ENCODE assay signal across 1 cellular context in the genomic region with DNA sequence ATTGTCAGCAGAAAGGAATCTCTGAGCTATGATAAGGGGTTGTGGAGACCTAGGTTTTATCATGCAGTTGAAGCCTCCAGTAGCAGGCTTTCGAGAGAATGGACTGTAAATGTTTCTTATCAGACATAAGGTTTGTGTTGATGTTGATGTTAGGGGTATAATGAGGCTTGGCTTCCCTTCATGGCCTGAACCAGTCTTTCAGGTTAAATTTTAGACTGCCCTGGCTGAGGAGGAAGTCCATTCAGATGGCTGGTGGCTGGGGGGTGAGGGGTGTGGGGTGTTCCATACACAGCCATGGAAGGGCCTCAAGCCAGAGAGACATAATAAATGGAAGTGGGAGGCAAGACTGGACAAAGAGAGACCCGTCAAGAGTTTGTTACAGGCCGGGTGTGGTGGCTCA.
TF ChIP-seq lines count a peak whose summit lies in the region.

No MANE protein-coding gene starts in this region.

TF ChIP-seq in H1, 55 proteins besides CTCF, POLR2A, EP300 and RAD21 (continued from another document):
- TF ChIP-seq CBX5 (IDR thresholded peaks at IDR 0.05; ENCODE audit: low read depth, low read length): no peak
- no peak for TF ChIP-seq CHD1 (IDR thresholded peaks at IDR 0.05; ENCODE audit: low read depth, low read length)
- no peak for TF ChIP-seq NRF1 (IDR thresholded peaks at IDR 0.05; ENCODE audit: low read depth, low read length)
- no peak for TF ChIP-seq BCL11A (IDR thresholded peaks at IDR 0.05; ENCODE audit: low read depth in 2 of 2, low read length in 2 of 2)
- no peak for TF ChIP-seq SIX5 (IDR thresholded peaks at IDR 0.05; ENCODE audit: low read depth, low read length)
- TF ChIP-seq, protein P1, sequence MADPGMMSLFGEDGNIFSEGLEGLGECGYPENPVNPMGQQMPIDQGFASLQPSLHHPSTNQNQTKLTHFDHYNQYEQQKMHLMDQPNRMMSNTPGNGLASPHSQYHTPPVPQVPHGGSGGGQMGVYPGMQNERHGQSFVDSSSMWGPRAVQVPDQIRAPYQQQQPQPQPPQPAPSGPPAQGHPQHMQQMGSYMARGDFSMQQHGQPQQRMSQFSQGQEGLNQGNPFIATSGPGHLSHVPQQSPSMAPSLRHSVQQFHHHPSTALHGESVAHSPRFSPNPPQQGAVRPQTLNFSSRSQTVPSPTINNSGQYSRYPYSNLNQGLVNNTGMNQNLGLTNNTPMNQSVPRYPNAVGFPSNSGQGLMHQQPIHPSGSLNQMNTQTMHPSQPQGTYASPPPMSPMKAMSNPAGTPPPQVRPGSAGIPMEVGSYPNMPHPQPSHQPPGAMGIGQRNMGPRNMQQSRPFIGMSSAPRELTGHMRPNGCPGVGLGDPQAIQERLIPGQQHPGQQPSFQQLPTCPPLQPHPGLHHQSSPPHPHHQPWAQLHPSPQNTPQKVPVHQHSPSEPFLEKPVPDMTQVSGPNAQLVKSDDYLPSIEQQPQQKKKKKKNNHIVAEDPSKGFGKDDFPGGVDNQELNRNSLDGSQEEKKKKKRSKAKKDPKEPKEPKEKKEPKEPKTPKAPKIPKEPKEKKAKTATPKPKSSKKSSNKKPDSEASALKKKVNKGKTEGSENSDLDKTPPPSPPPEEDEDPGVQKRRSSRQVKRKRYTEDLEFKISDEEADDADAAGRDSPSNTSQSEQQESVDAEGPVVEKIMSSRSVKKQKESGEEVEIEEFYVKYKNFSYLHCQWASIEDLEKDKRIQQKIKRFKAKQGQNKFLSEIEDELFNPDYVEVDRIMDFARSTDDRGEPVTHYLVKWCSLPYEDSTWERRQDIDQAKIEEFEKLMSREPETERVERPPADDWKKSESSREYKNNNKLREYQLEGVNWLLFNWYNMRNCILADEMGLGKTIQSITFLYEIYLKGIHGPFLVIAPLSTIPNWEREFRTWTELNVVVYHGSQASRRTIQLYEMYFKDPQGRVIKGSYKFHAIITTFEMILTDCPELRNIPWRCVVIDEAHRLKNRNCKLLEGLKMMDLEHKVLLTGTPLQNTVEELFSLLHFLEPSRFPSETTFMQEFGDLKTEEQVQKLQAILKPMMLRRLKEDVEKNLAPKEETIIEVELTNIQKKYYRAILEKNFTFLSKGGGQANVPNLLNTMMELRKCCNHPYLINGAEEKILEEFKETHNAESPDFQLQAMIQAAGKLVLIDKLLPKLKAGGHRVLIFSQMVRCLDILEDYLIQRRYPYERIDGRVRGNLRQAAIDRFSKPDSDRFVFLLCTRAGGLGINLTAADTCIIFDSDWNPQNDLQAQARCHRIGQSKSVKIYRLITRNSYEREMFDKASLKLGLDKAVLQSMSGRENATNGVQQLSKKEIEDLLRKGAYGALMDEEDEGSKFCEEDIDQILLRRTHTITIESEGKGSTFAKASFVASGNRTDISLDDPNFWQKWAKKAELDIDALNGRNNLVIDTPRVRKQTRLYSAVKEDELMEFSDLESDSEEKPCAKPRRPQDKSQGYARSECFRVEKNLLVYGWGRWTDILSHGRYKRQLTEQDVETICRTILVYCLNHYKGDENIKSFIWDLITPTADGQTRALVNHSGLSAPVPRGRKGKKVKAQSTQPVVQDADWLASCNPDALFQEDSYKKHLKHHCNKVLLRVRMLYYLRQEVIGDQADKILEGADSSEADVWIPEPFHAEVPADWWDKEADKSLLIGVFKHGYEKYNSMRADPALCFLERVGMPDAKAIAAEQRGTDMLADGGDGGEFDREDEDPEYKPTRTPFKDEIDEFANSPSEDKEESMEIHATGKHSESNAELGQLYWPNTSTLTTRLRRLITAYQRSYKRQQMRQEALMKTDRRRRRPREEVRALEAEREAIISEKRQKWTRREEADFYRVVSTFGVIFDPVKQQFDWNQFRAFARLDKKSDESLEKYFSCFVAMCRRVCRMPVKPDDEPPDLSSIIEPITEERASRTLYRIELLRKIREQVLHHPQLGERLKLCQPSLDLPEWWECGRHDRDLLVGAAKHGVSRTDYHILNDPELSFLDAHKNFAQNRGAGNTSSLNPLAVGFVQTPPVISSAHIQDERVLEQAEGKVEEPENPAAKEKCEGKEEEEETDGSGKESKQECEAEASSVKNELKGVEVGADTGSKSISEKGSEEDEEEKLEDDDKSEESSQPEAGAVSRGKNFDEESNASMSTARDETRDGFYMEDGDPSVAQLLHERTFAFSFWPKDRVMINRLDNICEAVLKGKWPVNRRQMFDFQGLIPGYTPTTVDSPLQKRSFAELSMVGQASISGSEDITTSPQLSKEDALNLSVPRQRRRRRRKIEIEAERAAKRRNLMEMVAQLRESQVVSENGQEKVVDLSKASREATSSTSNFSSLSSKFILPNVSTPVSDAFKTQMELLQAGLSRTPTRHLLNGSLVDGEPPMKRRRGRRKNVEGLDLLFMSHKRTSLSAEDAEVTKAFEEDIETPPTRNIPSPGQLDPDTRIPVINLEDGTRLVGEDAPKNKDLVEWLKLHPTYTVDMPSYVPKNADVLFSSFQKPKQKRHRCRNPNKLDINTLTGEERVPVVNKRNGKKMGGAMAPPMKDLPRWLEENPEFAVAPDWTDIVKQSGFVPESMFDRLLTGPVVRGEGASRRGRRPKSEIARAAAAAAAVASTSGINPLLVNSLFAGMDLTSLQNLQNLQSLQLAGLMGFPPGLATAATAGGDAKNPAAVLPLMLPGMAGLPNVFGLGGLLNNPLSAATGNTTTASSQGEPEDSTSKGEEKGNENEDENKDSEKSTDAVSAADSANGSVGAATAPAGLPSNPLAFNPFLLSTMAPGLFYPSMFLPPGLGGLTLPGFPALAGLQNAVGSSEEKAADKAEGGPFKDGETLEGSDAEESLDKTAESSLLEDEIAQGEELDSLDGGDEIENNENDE (IDR thresholded peaks at IDR 0.05; ENCODE audit: insufficient replicate concordance, low read length): no peak
- TF ChIP-seq KDM1A (IDR thresholded peaks at IDR 0.05; ENCODE audit: borderline replicate concordance, low read length): no peak
- TF ChIP-seq SIRT6 (IDR thresholded peaks at IDR 0.05; ENCODE audit: low read length): no peak
- no peak for TF ChIP-seq POLR2AphosphoS5 (IDR thresholded peaks at IDR 0.05; ENCODE audit: low read depth, low read length)
- no peak for TF ChIP-seq CHD2 (IDR thresholded peaks at IDR 0.05; ENCODE audit: low read length)
- no peak for TF ChIP-seq BRCA1 (IDR thresholded peaks at IDR 0.05; ENCODE audit: low read depth, low read length)
- no peak for TF ChIP-seq SP2 (IDR thresholded peaks at IDR 0.05; ENCODE audit: low read length)
